In genomic region chr1:173122344-173122880, GRCh38 we compare ENCODE assay signal across 9 cellular contexts.
DNase-seq lines count a peak whose midpoint lies in the region; ATAC-seq and TF ChIP-seq lines count a peak whose summit lies in the region.
"Had no signal": no experiment of that assay in that cellular context is flagged by ENCODE, and none has a peak within 500 bp of the region (broad histone marks: within the 10 kb centered on the region; RNA-seq: fewer than 3 reads in every experiment).

No MANE protein-coding gene starts in this region.

- in situ Hi-C loops in ACHN (cut with HindIII; ENCODE audit: low pct_ligation_motif_present, low pct_unique_long_range_greater_than_20kb, low sequenced_read_pairs) = no loop called here

- no peak for TF ChIP-seq CTCF in Caco-2 (IDR thresholded peaks at IDR 0.05; ENCODE audit: insufficient read depth in 1 of 2, low read depth in 1 of 2, low read length in 1 of 2, severe bottlenecking in 1 of 2, unreplicated experiment in 1 of 2)
- TF ChIP-seq CTCF in RWPE2 (IDR thresholded peaks at IDR 0.05; ENCODE audit: poor library complexity, severe bottlenecking) = no peak
- no peak for TF ChIP-seq CTCF in fibroblast of pulmonary artery (IDR thresholded peaks at IDR 0.05; ENCODE audit: low read length, missing control alignments)
- TF ChIP-seq CTCF in parathyroid adenoma (IDR thresholded peaks at IDR 0.05) = no peak

- no TSS peak for BruUV-seq in Caco-2 (replicated peaks; lab: Mats Ljungman, UMichigan)

- intact Hi-C loops in Caco-2 (cut with micrococcal nuclease; ENCODE audit: unreplicated experiment) = loop anchor here (2.0 to 5.0 kb wide), 2 partner anchors 152 to 235 kb away; no protein-coding TSS in a partner anchor

- peaks cover 16% of the 10 kb centered on the region for H3K9me3 Mint-ChIP-seq in Caco-2 (ENCODE audit: unreplicated experiment)

- H3K4me1 Mint-ChIP-seq in Caco-2 (ENCODE audit: low read depth, unreplicated experiment) = peaks cover 46% of the 10 kb centered on the region

- H3K27me3 Mint-ChIP-seq in Caco-2 (ENCODE audit: insufficient read depth, unreplicated experiment) = no peaks in the 10 kb centered on the region
- H3K27me3 Mint-ChIP-seq: activated naive CD8-positive, alpha-beta T cell had no signal

- peaks cover 7% of the 10 kb centered on the region for H3K36me3 Mint-ChIP-seq in Caco-2 (ENCODE audit: insufficient read depth, unreplicated experiment)
- H3K36me3 Mint-ChIP-seq: activated naive CD8-positive, alpha-beta T cell had no signal

- CTCF ChIA-PET in Caco-2 (lab: Charles Lee) = interaction anchor here (1.1 to 1.2 kb wide), 2 partner anchors 9 to 146 kb away, joined by 3 to 5 read pairs; no protein-coding TSS in a partner anchor

- no peak for ATAC-seq in RWPE2 (ENCODE audit: low read depth)

- H3K27ac ChIP-seq in RWPE2 (ENCODE audit: poor library complexity, severe bottlenecking) (peak overlapping the region; percentile 88), parathyroid adenoma (peak overlapping the region; percentile 29)

- peaks cover 5% of the 10 kb centered on the region; the same call in 1 of the 2 replicates for H3K9me3 ChIP-seq in Caco-2
- H3K9me3 ChIP-seq in RWPE2 (ENCODE audit: severe bottlenecking) = no peaks in the 10 kb centered on the region
- H3K9me3 ChIP-seq in parathyroid adenoma (ENCODE audit: control insufficient read depth, low read length) = no peaks in the 10 kb centered on the region

- no peaks in the 10 kb centered on the region for H3K27me3 ChIP-seq in Caco-2 (replicated peaks; ENCODE audit: control insufficient read depth, insufficient read depth, low read length)
- H3K27me3 ChIP-seq in RWPE2 (ENCODE audit: insufficient read depth, poor library complexity, severe bottlenecking) = no peaks in the 10 kb centered on the region
- no peaks in the 10 kb centered on the region for H3K27me3 ChIP-seq in parathyroid adenoma (ENCODE audit: control insufficient read depth, insufficient read depth, low read length)

- no peak overlapping the region for H3K4me2 ChIP-seq in parathyroid adenoma (ENCODE audit: low read length)

- peaks cover 50% of the 10 kb centered on the region for H3K4me1 ChIP-seq in Caco-2
- peaks cover 14% of the 10 kb centered on the region for H3K4me1 ChIP-seq in RWPE2 (ENCODE audit: insufficient read depth, poor library complexity, severe bottlenecking)
- H3K4me1 ChIP-seq in parathyroid adenoma = no peaks in the 10 kb centered on the region

- POLR2A ChIA-PET in Caco-2 (lab: Charles Lee) = no interaction called here

- H3K36me3 ChIP-seq in Caco-2 (ENCODE audit: control insufficient read depth, insufficient read depth, low read length) = no peaks in the 10 kb centered on the region
- no peaks in the 10 kb centered on the region for H3K36me3 ChIP-seq in RWPE2 (ENCODE audit: low read depth)
- H3K36me3 ChIP-seq in parathyroid adenoma (ENCODE audit: control insufficient read depth, insufficient read depth, low read length) = no peaks in the 10 kb centered on the region

- DNase-seq in Caco-2 (no peak), RWPE2 (ENCODE audit: low spot score) (no peak), fibroblast of pulmonary artery (ENCODE audit: low read depth) (peak; percentile 39), ACHN (no peak), AML-193 (lab: John Stamatoyannopoulos, UW) (no peak), NCI-H1694 treated with DMSO at 0.1 percent for 48 hours (lab: John Stamatoyannopoulos, UW) (no peak)
- DNase-seq in activated naive CD4-positive, alpha-beta T cell treated with Interleukin-2 at 50 U/mL for 16 hours = no peak

- H2AFZ ChIP-seq in parathyroid adenoma = no peak overlapping the region

- no peak overlapping the region for H3K9ac ChIP-seq in parathyroid adenoma

- peak overlapping the region; percentile 66 for H3K4me3 Mint-ChIP-seq in Caco-2 (ENCODE audit: unreplicated experiment)
- H3K4me3 Mint-ChIP-seq: activated naive CD8-positive, alpha-beta T cell had no signal

- peak overlapping the region; percentile 93 for H3K27ac Mint-ChIP-seq in Caco-2 (ENCODE audit: unreplicated experiment)
- H3K27ac Mint-ChIP-seq: activated naive CD8-positive, alpha-beta T cell had no signal

- H3K79me2 ChIP-seq in parathyroid adenoma = no peaks in the 10 kb centered on the region

- no peak overlapping the region for H3K4me3 ChIP-seq in Caco-2 (ENCODE audit: low read depth, low read length)
- no peak overlapping the region for H3K4me3 ChIP-seq in RWPE2 (ENCODE audit: severe bottlenecking)
- H3K4me3 ChIP-seq in fibroblast of pulmonary artery (replicated peaks; ENCODE audit: low read depth, low read length) = peak overlapping the region; percentile 41
- no peak overlapping the region for H3K4me3 ChIP-seq in parathyroid adenoma (ENCODE audit: low read depth, low read length)
